Comparison of ENCODE assay signal across 8 cellular contexts in genomic region chr22:37498289-37498909, GRCh38. TPM values are rescaled to one million over a fixed set of nuclear protein-coding genes. Genes with fewer than 3 reads are reported as not detected.
A peak's percentile ranks its signal among the peaks of the same experiment; 100 is the strongest.
DNase-seq lines count a peak whose midpoint lies in the region; ATAC-seq and TF ChIP-seq lines count a peak whose summit lies in the region.

No MANE protein-coding gene starts in this region.

- H3K27me3 ChIP-seq in cardiac muscle cell = no peaks in the 10 kb centered on the region
- H3K27me3 ChIP-seq in lower lobe of right lung (ENCODE audit: low read depth) = no peaks in the 10 kb centered on the region

- no peaks in the 10 kb centered on the region for H3K9me3 ChIP-seq in cardiac muscle cell (ENCODE audit: low read depth)
- no peaks in the 10 kb centered on the region for H3K9me3 ChIP-seq in lower lobe of right lung

- H3K4me3 ChIP-seq in cardiac muscle cell (no peak overlapping the region), lower lobe of right lung (no peak overlapping the region)

- intact Hi-C loops in Right ventricle myocardium superior (cut with DNase I) (no loop called here), lower lobe of right lung (cut with DNase I) (no loop called here)

- TF ChIP-seq CTCF in cardiac muscle cell (IDR thresholded peaks at IDR 0.05; ENCODE audit: low read depth, low read length) = peak; percentile 30
- TF ChIP-seq CTCF in lower lobe of right lung (IDR thresholded peaks at IDR 0.05) = peak; percentile 63

- H3K36me3 ChIP-seq in cardiac muscle cell (no peaks in the 10 kb centered on the region), lower lobe of right lung (peaks cover 7% of the 10 kb centered on the region)

- H3K4me1 ChIP-seq in cardiac muscle cell (ENCODE audit: low read depth) (peaks cover 18% of the 10 kb centered on the region), lower lobe of right lung (peaks cover 46% of the 10 kb centered on the region)

- H3K27ac ChIP-seq in cardiac muscle cell (no peak overlapping the region), lower lobe of right lung (no peak overlapping the region)

- DNase-seq in cardiac muscle cell (ENCODE audit: low read depth in 1 of 2, low spot score in 1 of 2) (peak in 1 of 2 donors; percentile 69), Right ventricle myocardium superior (no peak), RPMI8226 (peak; percentile 66), lower lobe of right lung (no peak)
- peak; percentile 76 for DNase-seq in activated naive CD4-positive, alpha-beta T cell treated with Interleukin-2 at 50 U/mL for 16 hours
- peak; percentile 20 to 75 (median 65) for DNase-seq in stimulated activated naive CD4-positive, alpha-beta T cell (lab: John Stamatoyannopoulos, UW)

- ATAC-seq in Right ventricle myocardium superior (ENCODE audit: poor library complexity) (no peak), lower lobe of right lung (peak; percentile 8 to 13), HG03159 (IDR thresholded peaks at IDR 0.05; ENCODE audit: unreplicated experiment) (no peak), HG03457 (IDR thresholded peaks at IDR 0.05; ENCODE audit: unreplicated experiment) (no peak)

RNA-seq across cellular contexts. Expression of gene MFNG, which starts 12.2 kb away (rescaled TPM):
- total RNA-seq in cardiac muscle cell = 1.2 and 2.6 TPM in 2 replicates
- polyA plus RNA-seq in cardiac muscle cell = 6.4 and 9.2 TPM in 2 replicates
- 12.7 TPM for total RNA-seq in Right ventricle myocardium superior
- total RNA-seq in lower lobe of right lung = 71.0 TPM

RNA-seq across cellular contexts. Expression of gene CARD10, which starts 20.8 kb away (rescaled TPM):
- total RNA-seq in cardiac muscle cell = 3.3 and 4.5 TPM in 2 replicates
- polyA plus RNA-seq in cardiac muscle cell = 2.1 and 3.9 TPM in 2 replicates
- 8.3 TPM for total RNA-seq in Right ventricle myocardium superior
- 14.9 TPM for total RNA-seq in lower lobe of right lung

Comparison
In these comparisons a context has a peak if more than half of its experiments do, and no peak if none do; other contexts are left out.
1. DNase-seq: peak in RPMI8226 (single experiment), activated naive CD4-positive, alpha-beta T cell treated with Interleukin-2 at 50 U/mL for 16 hours (single experiment) and stimulated activated naive CD4-positive, alpha-beta T cell (6 of 6); none in Right ventricle myocardium superior (single experiment) and lower lobe of right lung (single experiment).
2. ATAC-seq: peak in lower lobe of right lung (2 of 2); none in Right ventricle myocardium superior (single experiment), HG03159 (single experiment) and HG03457 (single experiment).